In the genomic region with DNA sequence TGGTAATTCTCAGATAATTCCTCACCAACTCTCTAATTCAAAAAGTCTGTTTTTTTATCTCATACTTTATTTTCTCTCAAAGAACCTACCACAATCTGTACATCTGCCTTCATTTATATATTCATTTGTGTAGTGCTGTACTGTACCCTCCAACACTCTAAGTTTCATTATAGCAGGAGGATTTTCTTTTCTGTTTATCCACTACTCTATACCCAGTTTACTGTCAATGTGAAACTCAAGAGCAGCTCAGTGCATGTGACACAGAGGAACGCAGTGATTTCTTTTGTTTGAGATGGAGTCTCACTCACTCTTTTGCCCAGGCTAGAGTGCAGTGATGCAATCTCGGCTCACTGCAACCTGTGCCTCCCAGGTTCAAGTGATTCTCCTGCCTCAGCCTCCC, we compare ENCODE assay signal across 31 cellular contexts.
"Had no signal": no experiment of that assay in that cellular context is flagged by ENCODE, and none has a peak within 500 bp of the region (broad histone marks: within the 10 kb centered on the region; RNA-seq: fewer than 3 reads in every experiment).

No MANE protein-coding gene starts in this region.

- H3K79me2 ChIP-seq: parathyroid adenoma had no signal

- H3K27me3 ChIP-seq: neural progenitor cell, ovary, spleen, suprapubic skin, testis, tibial artery, transverse colon, upper lobe of right lung, uterus had no signal

- H3K27me3 Mint-ChIP-seq: progenitor cell of endocrine pancreas had no signal

- H3K9ac ChIP-seq: neural progenitor cell, parathyroid adenoma had no signal

- H3K4me3 Mint-ChIP-seq: natural killer cell; nephron; neural progenitor cell; stimulated activated memory B cell treated with anti-CD40 and anti-IgM and Interleukin-4, amounts not matched to agents 10 μg/mL and 1 μg/mL and 100 μg/mL, for 72 hours; stimulated activated naive CD8-positive, alpha-beta T cell treated with anti-CD3 and anti-CD28 coated beads, Interleukin-15, amount 100 ng/mL, for 72 hours; type B pancreatic cell had no signal

- H3K4me3 ChIP-seq: neural progenitor cell, ovary, psoas muscle, skin epidermis, smooth muscle cell, spleen, suprapubic skin, testis, tibial artery, transverse colon, upper lobe of right lung, uterus had no signal

- H3K36me3 ChIP-seq: neural progenitor cell, ovary, spleen, suprapubic skin, tibial artery, transverse colon, upper lobe of right lung, uterus had no signal

- ATAC-seq: natural killer cell; psoas muscle; right cardiac atrium; sciatic nerve; stimulated activated memory B cell treated with anti-CD40 and anti-IgM and Interleukin-4, amounts not matched to agents 10 μg/mL and 1 μg/mL and 100 μg/mL, for 72 hours; stimulated activated naive CD8-positive, alpha-beta T cell treated with anti-CD3 and anti-CD28 coated beads, Interleukin-15, amount 100 ng/mL, for 72 hours; stimulated activated naive CD8-positive, alpha-beta T cell treated with anti-CD3 and anti-CD28 coated beads, Interleukin-15, Interleukin-2, amounts not matched to agents 100 U/mL and 50 U/mL, for 24 hours; upper lobe of right lung had no signal

- DNase-seq: natural killer cell; occipital lobe; ovary; posterior cingulate gyrus; psoas muscle; right cardiac atrium; spleen; stimulated activated CD4-positive, alpha-beta T cell treated with anti-CD3 and anti-CD28 coated beads, Interleukin-12 subunit alpha, Interleukin-12 subunit beta, amount 100 ng/mL, for 4 hours; stimulated activated CD4-positive, alpha-beta T cell treated with anti-CD3 and anti-CD28 coated beads, Interleukin-1b, Interleukin-23, amount 100 ng/mL, for 48 hours; stimulated activated CD4-positive, alpha-beta T cell treated with anti-CD3 and anti-CD28 coated beads, Interleukin-4, amount 100 ng/mL, for 1 hour; stimulated activated CD4-positive, alpha-beta T cell treated with anti-CD3 and anti-CD28 coated beads, Interleukin-4, amount 100 ng/mL, for 4 hours; stimulated activated CD8-positive, alpha-beta memory T cell treated with anti-CD3 and anti-CD28 coated beads, Interleukin-4, amount 100 ng/mL, for 48 hours; stimulated activated naive CD4-positive, alpha-beta T cell; stimulated activated naive CD8-positive, alpha-beta T cell treated with anti-CD3 and anti-CD28 coated beads, Interleukin-15, amount 100 ng/mL, for 72 hours; stimulated activated naive CD8-positive, alpha-beta T cell treated with anti-CD3 and anti-CD28 coated beads, Interleukin-15, Interleukin-2, amounts not matched to agents 100 U/mL and 50 U/mL, for 24 hours; substantia nigra; testis; tibial artery; transverse colon; upper lobe of right lung; uterus had no signal

- H3K4me1 ChIP-seq: neural progenitor cell, parathyroid adenoma, psoas muscle, spleen, suprapubic skin, testis, tibial artery, transverse colon, upper lobe of right lung, uterus had no signal

- H3K27ac ChIP-seq: neural progenitor cell, ovary, parathyroid adenoma, psoas muscle, skin epidermis, spleen, suprapubic skin, testis, tibial artery, transverse colon, upper lobe of right lung, uterus had no signal

- H3K27ac Mint-ChIP-seq: natural killer cell; nephron; neural progenitor cell; progenitor cell of endocrine pancreas; stimulated activated memory B cell treated with anti-CD40 and anti-IgM and Interleukin-4, amounts not matched to agents 10 μg/mL and 1 μg/mL and 100 μg/mL, for 72 hours; stimulated activated naive CD8-positive, alpha-beta T cell treated with anti-CD3 and anti-CD28 coated beads, Interleukin-15, amount 100 ng/mL, for 72 hours; type B pancreatic cell had no signal

- H3K36me3 Mint-ChIP-seq: natural killer cell; stimulated activated memory B cell treated with anti-CD40 and anti-IgM and Interleukin-4, amounts not matched to agents 10 μg/mL and 1 μg/mL and 100 μg/mL, for 72 hours; type B pancreatic cell had no signal

- H3K9me3 Mint-ChIP-seq: natural killer cell; nephron; neural progenitor cell; stimulated activated memory B cell treated with anti-CD40 and anti-IgM and Interleukin-4, amounts not matched to agents 10 μg/mL and 1 μg/mL and 100 μg/mL, for 72 hours; stimulated activated naive CD8-positive, alpha-beta T cell treated with anti-CD3 and anti-CD28 coated beads, Interleukin-15, amount 100 ng/mL, for 72 hours; type B pancreatic cell had no signal

- H2AFZ ChIP-seq: neural progenitor cell, parathyroid adenoma had no signal

- H3K4me2 ChIP-seq: neural progenitor cell, smooth muscle cell had no signal

- H3K4me1 Mint-ChIP-seq: natural killer cell; nephron; neural progenitor cell; stimulated activated memory B cell treated with anti-CD40 and anti-IgM and Interleukin-4, amounts not matched to agents 10 μg/mL and 1 μg/mL and 100 μg/mL, for 72 hours; stimulated activated naive CD8-positive, alpha-beta T cell treated with anti-CD3 and anti-CD28 coated beads, Interleukin-15, amount 100 ng/mL, for 72 hours had no signal

- H3K9me3 ChIP-seq: ovary, psoas muscle, spleen, suprapubic skin, testis, tibial artery, transverse colon, upper lobe of right lung, uterus had no signal
